Comparison of ENCODE assay signal across 22 cellular contexts in the genomic region with DNA sequence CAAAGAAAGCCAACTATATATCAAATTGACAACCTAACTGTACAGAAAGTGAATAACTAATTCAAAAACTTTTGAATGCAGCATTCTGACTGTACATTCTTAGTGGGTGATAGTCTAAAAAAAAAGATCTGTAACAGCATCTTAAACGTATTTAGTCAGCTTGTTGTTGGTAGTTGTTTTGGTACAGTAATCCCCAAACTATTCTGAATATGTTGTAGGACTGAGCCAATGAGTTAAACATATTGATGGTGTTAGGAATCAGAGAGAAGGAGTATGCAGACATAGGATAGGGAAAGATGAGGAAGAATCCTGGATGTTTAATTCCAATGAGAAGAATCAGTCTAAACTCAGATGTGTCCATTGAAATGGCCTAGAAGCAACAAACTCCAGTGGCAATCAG. TPM values are rescaled to one million over a fixed set of nuclear protein-coding genes. Genes with fewer than 3 reads are reported as not detected.
DNase-seq lines count a peak whose midpoint lies in the region; TF ChIP-seq lines count a peak whose summit lies in the region.
"Had no signal": no experiment of that assay in that cellular context is flagged by ENCODE, and none has a peak within 500 bp of the region (broad histone marks: within the 10 kb centered on the region; RNA-seq: fewer than 3 reads in every experiment).

No MANE protein-coding gene starts in this region.

- H3K4me1 ChIP-seq in GM23248 (ENCODE audit: insufficient read depth) = peaks cover 39% of the 10 kb centered on the region
- H3K4me1 ChIP-seq in ovary (ENCODE audit: insufficient read depth) = no peaks in the 10 kb centered on the region
- H3K4me1 ChIP-seq: upper lobe of left lung had no signal

- no peak for TF ChIP-seq CTCF in AG09309 (IDR thresholded peaks at IDR 0.05; ENCODE audit: control insufficient read depth, insufficient read depth, low read depth, low read length, missing control alignments)
- no peak for TF ChIP-seq CTCF in GM10248 (IDR thresholded peaks at IDR 0.05; ENCODE audit: control extremely low read depth, extremely low read depth, low read depth, missing control alignments)
- TF ChIP-seq CTCF in ovary (IDR thresholded peaks at IDR 0.05) = no peak

- in situ Hi-C loops in GM23248 (cut with MboI) = no loop called here

- peak overlapping the region; percentile 51 for H3K4me2 ChIP-seq in GM23248 (ENCODE audit: unreplicated experiment)
- H3K4me2 ChIP-seq: KMS-11, PC-9 had no signal

- CTCF ChIA-PET in GM10248 (lab: Yijun Ruan, JAX) = no interaction called here

- peak overlapping the region; percentile 16; the same call in 1 of the 2 replicates for H2AFZ ChIP-seq in GM23248
- H2AFZ ChIP-seq: PC-9 had no signal

- 0% methylated on average over 1 of the region's 1 CpG for WGBS in GM23248 (ENCODE audit: low coverage in 1 of 2, low lambda C conversion rate in 2 of 2, missing lambda C conversion rate in 2 of 2), 2 experiments
- 36 to 43% (median 43%) methylated on average over 1 of the region's 1 CpG for WGBS in ovary, 3 donors

- no peaks in the 10 kb centered on the region for H3K79me2 ChIP-seq in GM23248 (ENCODE audit: insufficient read depth)

- no peaks in the 10 kb centered on the region for H3K9me3 ChIP-seq in GM23248 (ENCODE audit: low read depth)
- H3K9me3 ChIP-seq in ovary = no peaks in the 10 kb centered on the region
- H3K9me3 ChIP-seq: upper lobe of left lung had no signal

- H3K9me2 ChIP-seq in GM23248 (ENCODE audit: insufficient read depth) = no peaks in the 10 kb centered on the region

- no peak for TF ChIP-seq POLR2A in ovary (IDR thresholded peaks at IDR 0.05)

- peak; percentile 11 for DNase-seq in AG09309 (ENCODE audit: low read depth)
- DNase-seq in GM23248 = peak; percentile 83
- peak; percentile 45 for DNase-seq in amniotic stem cell (lab: John Stamatoyannopoulos, UW)
- DNase-seq in kidney glomerular epithelial cell (lab: John Stamatoyannopoulos, UW) = peak; percentile 27
- DNase-seq in GM10248 (ENCODE audit: extremely low spot score) = no peak
- no peak for DNase-seq in mucosa of gallbladder (ENCODE audit: low spot score)
- DNase-seq in NCI-H2227 (lab: John Stamatoyannopoulos, UW; ENCODE audit: unreplicated experiment) = no peak
- no peak for DNase-seq in ovary
- DNase-seq: ACHN; activated CD8-positive, alpha-beta T cell treated with anti-CD3 and anti-CD28 coated beads, Interleukin-2, amount 10 ng/mL, durations not matched to agents 7 days and 5 days; CD4-positive, alpha-beta T cell; H9; NCI-H1436; NCI-H510A treated with DMSO at 0.1 percent for 48 hours; PC-9; stimulated activated CD4-positive, alpha-beta T cell treated with anti-CD3 and anti-CD28 coated beads, Interleukin-2, amount 100 ng/mL, for 24 hours; upper lobe of left lung had no signal

- H3K27ac ChIP-seq in GM23248 (peak overlapping the region; percentile 57), ovary (no peak overlapping the region)
- H3K27ac ChIP-seq: KMS-11, PC-9, upper lobe of left lung had no signal

- H4K20me1 ChIP-seq in GM23248 (ENCODE audit: insufficient read depth) = no peaks in the 10 kb centered on the region

- no peak overlapping the region for H3K9ac ChIP-seq in GM23248
- H3K9ac ChIP-seq: KMS-11 had no signal

- POLR2A ChIA-PET in GM10248 (lab: Yijun Ruan, JAX) = no interaction called here

- peaks cover 21% of the 10 kb centered on the region for H3F3A ChIP-seq in GM23248 (ENCODE audit: insufficient read depth)

- H3K27me3 ChIP-seq in GM23248 (replicated peaks; ENCODE audit: insufficient read depth) = no peaks in the 10 kb centered on the region
- H3K27me3 ChIP-seq in ovary = no peaks in the 10 kb centered on the region
- H3K27me3 ChIP-seq: upper lobe of left lung had no signal

- intact Hi-C loops in ovary (cut with DNase I) = no loop called here

- H3K4me3 ChIP-seq in AG09309 (ENCODE audit: control insufficient read depth, low read depth, low read length) (no peak overlapping the region), GM23248 (0 out of 2 replicates have a peak overlapping the region, but pooled peaks have one; percentile 3), ovary (no peak overlapping the region)
- H3K4me3 ChIP-seq: PC-9, upper lobe of left lung had no signal

- no peak for TF ChIP-seq EP300 in ovary (IDR thresholded peaks at IDR 0.05)

- H3K36me3 ChIP-seq in GM23248 (ENCODE audit: low read depth) (no peaks in the 10 kb centered on the region), ovary (no peaks in the 10 kb centered on the region)
- H3K36me3 ChIP-seq: upper lobe of left lung had no signal

RNA-seq across cellular contexts. Expression of a gene that starts 41.9 kb away (rescaled TPM):
- 31.1 and 35.6 TPM in 2 replicates for total RNA-seq in GM23248 (2014; rRNA removed; shearing (Covaris generic))
- polyA plus RNA-seq in GM23248 (2016; fragmentation: Nextera tagmentation; extraction: Ambion mirVana) (16.1 and 17.5 TPM in 2 replicates), ovary (under 1 TPM; 0.44 to 0.45 TPM)
- total RNA-seq in mucosa of gallbladder (0.66 TPM), ovary (1 to 10 TPM in 2 of 7 donors, under 1 TPM in 5; 0.25 to 5.3 (median 0.72) TPM)
- total RNA-seq: activated CD8-positive, alpha-beta T cell treated with anti-CD3 and anti-CD28 coated beads, Interleukin-2, amount 10 ng/mL, durations not matched to agents 7 days and 5 days; activated naive CD4-positive, alpha-beta T cell treated with anti-CD3 and anti-CD28 coated beads, Interleukin-2, amount 50 U/mL, for 72 hours; activated T-helper 2 cell treated with anti-CD3 and anti-CD28 coated beads, Interferon-gamma antibody, Interleukin-2, Interleukin-4, amounts not matched to agents 10 μg/mL and 5 μg/mL and 100 μg/mL, durations not matched to agents 14 hours and 24 hours and 36 hours; CD4-positive, alpha-beta T cell; dermis microvascular lymphatic vessel endothelial cell; natural killer cell treated with Interleukin-12 subunit alpha and Interleukin-12 subunit beta and Interleukin-15 and Interleukin-18, amount 100 ng/mL, for 72 hours had no signal

Comparison
In these comparisons a context has a peak if more than half of its experiments do, and no peak if none do; other contexts are left out.
1. DNase-seq: peak in AG09309 (single experiment), GM23248 (single experiment), amniotic stem cell (single experiment) and kidney glomerular epithelial cell (single experiment); none in GM10248 (single experiment), mucosa of gallbladder (single experiment), NCI-H2227 (single experiment) and ovary (0 of 5).